ENCODE assay signal across 8 cellular contexts in genomic region chr1:155134322-155134721, GRCh38. TPM values are rescaled to one million over a fixed set of nuclear protein-coding genes. Genes with fewer than 3 reads are reported as not detected.
DNase-seq lines count a peak whose midpoint lies in the region; ATAC-seq and TF ChIP-seq lines count a peak whose summit lies in the region.

No MANE protein-coding gene starts in this region.

- H3K4me1 Mint-ChIP-seq in CD14-positive monocyte (peaks cover 42% of the 10 kb centered on the region), endodermal cell (peaks cover 23% of the 10 kb centered on the region), osteocyte (ENCODE audit: unreplicated experiment) (peaks cover 61% of the 10 kb centered on the region)

- no peak for ATAC-seq in GM18511 (IDR thresholded peaks at IDR 0.05; ENCODE audit: unreplicated experiment)

- H3K27me3 ChIP-seq in OCI-LY3 (ENCODE audit: low read depth, low read length) = no peaks in the 10 kb centered on the region
- H3K27me3 ChIP-seq in endodermal cell (ENCODE audit: control insufficient read depth, insufficient read depth, low read length, poor library complexity, severe bottlenecking) = peaks cover 4% of the 10 kb centered on the region

- H3K36me3 ChIP-seq in OCI-LY3 (replicated peaks; ENCODE audit: low read depth, low read length) (peaks cover 14% of the 10 kb centered on the region), endodermal cell (ENCODE audit: control insufficient read depth, insufficient read depth, low read length) (peaks cover 12% of the 10 kb centered on the region)

- peak overlapping the region; percentile 92; the same call in 1 of the 2 replicates for H3K4me3 ChIP-seq in OCI-LY3 (ENCODE audit: low read length)
- peak overlapping the region; percentile 99 for H3K4me3 ChIP-seq in endodermal cell (ENCODE audit: low read length)

- H3K9me3 Mint-ChIP-seq in CD14-positive monocyte (peaks cover 0 to 7% (median 0%) of the 10 kb centered on the region in 7 donors), endodermal cell (no peaks in the 10 kb centered on the region), osteocyte (ENCODE audit: unreplicated experiment) (no peaks in the 10 kb centered on the region)

- H3K9me3 ChIP-seq in OCI-LY3 (ENCODE audit: insufficient read depth, low read length) (no peaks in the 10 kb centered on the region), endodermal cell (ENCODE audit: control insufficient read depth, low read length) (no peaks in the 10 kb centered on the region)

- H3K36me3 Mint-ChIP-seq in CD14-positive monocyte (peaks cover 15 to 19% of the 10 kb centered on the region in 2 donors), endodermal cell (ENCODE audit: low read depth) (peaks cover 20% of the 10 kb centered on the region), osteocyte (ENCODE audit: unreplicated experiment) (peaks cover 16% of the 10 kb centered on the region)

- H3K27ac Mint-ChIP-seq in CD14-positive monocyte (peak overlapping the region; percentile 99 to 100 (median 100)), endodermal cell (no peak overlapping the region), osteocyte (ENCODE audit: unreplicated experiment) (peak overlapping the region; percentile 99)

- no peak for DNase-seq in CD14-positive monocyte (ENCODE audit: low spot score)
- DNase-seq in endodermal cell = no peak
- DNase-seq in osteocyte (ENCODE audit: extremely low spot score, unreplicated experiment) = no peak
- DNase-seq in dedifferentiated amniotic fluid mesenchymal stem cell (ENCODE audit: extremely low spot score) = no peak
- DNase-seq in NCI-H187 (lab: John Stamatoyannopoulos, UW) = no peak
- DNase-seq in cerebellar cortex (ENCODE audit: low spot score) = no peak

- H3K4me3 Mint-ChIP-seq in CD14-positive monocyte (peak overlapping the region in 1 of 2 donors; percentile 97), endodermal cell (peak overlapping the region; percentile 94), osteocyte (ENCODE audit: unreplicated experiment) (peak overlapping the region; percentile 95)

- H2AFZ ChIP-seq in OCI-LY3 (ENCODE audit: low read depth, low read length) = no peak overlapping the region

- no peak overlapping the region for H3K27ac ChIP-seq in OCI-LY3 (ENCODE audit: low read length)
- H3K27ac ChIP-seq in endodermal cell (ENCODE audit: low read depth, low read length) = no peak overlapping the region

- H3K4me1 ChIP-seq in OCI-LY3 (ENCODE audit: low read length) (peaks cover 17% of the 10 kb centered on the region), endodermal cell (ENCODE audit: control insufficient read depth, insufficient read depth, low read length) (peaks cover 13% of the 10 kb centered on the region)

- H3K79me2 ChIP-seq in OCI-LY3 (ENCODE audit: low read length) = peaks cover 30% of the 10 kb centered on the region

- H3K9ac ChIP-seq in OCI-LY3 (ENCODE audit: low read length) = no peak overlapping the region
- H3K9ac ChIP-seq in endodermal cell (ENCODE audit: extremely low read depth, low read length, poor library complexity, severe bottlenecking) = peak overlapping the region; percentile 86

- WGBS in endodermal cell (ENCODE audit: insufficient coverage in 1 of 2, insufficient read length in 1 of 2), 2 experiments = 67 to 71% methylated on average over 1 of the region's 1 CpG

- H3K27me3 Mint-ChIP-seq in CD14-positive monocyte (ENCODE audit: low read depth in 3 of 3) = peaks cover 18 to 28% (median 28%) of the 10 kb centered on the region in 3 donors
- peaks cover 29% of the 10 kb centered on the region for H3K27me3 Mint-ChIP-seq in endodermal cell (ENCODE audit: insufficient read depth)
- H3K27me3 Mint-ChIP-seq in osteocyte (ENCODE audit: unreplicated experiment) = no peaks in the 10 kb centered on the region

- H4K20me1 ChIP-seq in OCI-LY3 (ENCODE audit: insufficient read depth, low read length) = no peaks in the 10 kb centered on the region

- intact Hi-C loops in CD14-positive monocyte (cut with micrococcal nuclease) = loop anchor here in 1 of 2 donors (5.0 kb wide), 1 partner anchor 47 kb away; no protein-coding TSS in a partner anchor

- peak overlapping the region; percentile 97 for H3K4me2 ChIP-seq in OCI-LY3 (ENCODE audit: low read length)

- no peak for TF ChIP-seq CTCF in CD14-positive monocyte (IDR thresholded peaks at IDR 0.05)
- TF ChIP-seq CTCF in OCI-LY3 (IDR thresholded peaks at IDR 0.05; ENCODE audit: low read depth, low read length) = no peak
- TF ChIP-seq CTCF in endodermal cell (conservative IDR thresholded peaks at IDR 0.05) = no peak
- no peak for TF ChIP-seq CTCF in osteocyte (IDR thresholded peaks at IDR 0.05)

RNA-seq across cellular contexts. Expression of gene SLC50A1, which starts 1.3 kb away (rescaled TPM):
- 10 to 100 TPM; 49.4 to 50.8 TPM for polyA plus RNA-seq in CD14-positive monocyte
- 10 to 100 TPM; 25.1 to 29.8 TPM for total RNA-seq in endodermal cell
- polyA plus RNA-seq in endodermal cell (2013, experiment 1 of 2) = 32.0 TPM
- polyA plus RNA-seq in endodermal cell (2013, experiment 2 of 2) = 27.5 TPM
- 26.5 and 26.6 TPM in 2 replicates for total RNA-seq in osteocyte

RNA-seq across cellular contexts. Expression of gene DPM3, which starts 6.0 kb away (rescaled TPM):
- 100 to 1,000 TPM in 1 of 2 donors, 10 to 100 TPM in 1; 99.9 to 141 TPM for polyA plus RNA-seq in CD14-positive monocyte
- 10 to 100 TPM; 48.8 to 73.4 TPM for total RNA-seq in endodermal cell
- 89.8 TPM for polyA plus RNA-seq in endodermal cell (2013, experiment 1 of 2)
- polyA plus RNA-seq in endodermal cell (2013, experiment 2 of 2) = 83.0 TPM
- total RNA-seq in osteocyte = 61.3 and 64.4 TPM in 2 replicates

RNA-seq across cellular contexts. Expression of gene EFNA1, which starts 6.6 kb away (rescaled TPM):
- not detected for polyA plus RNA-seq in CD14-positive monocyte
- total RNA-seq in endodermal cell (1 to 10 TPM; 3.6 to 5.0 TPM), osteocyte (29.3 and 31.3 TPM in 2 replicates)
- 4.0 TPM for polyA plus RNA-seq in endodermal cell (2013, experiment 1 of 2)
- polyA plus RNA-seq in endodermal cell (2013, experiment 2 of 2) = 4.6 TPM

RNA-seq across cellular contexts. Expression of gene KRTCAP2, which starts 38.8 kb away (rescaled TPM):
- polyA plus RNA-seq in CD14-positive monocyte = 100 to 1,000 TPM; 247 to 256 TPM
- total RNA-seq in endodermal cell (100 to 1,000 TPM; 143 to 152 TPM), osteocyte (190 and 201 TPM in 2 replicates)
- 161 TPM for polyA plus RNA-seq in endodermal cell (2013, experiment 1 of 2)
- 154 TPM for polyA plus RNA-seq in endodermal cell (2013, experiment 2 of 2)

RNA-seq across cellular contexts. Expression of gene TRIM46, which starts 39.3 kb away (rescaled TPM):
- polyA plus RNA-seq in CD14-positive monocyte = not detected
- 1 to 10 TPM; 5.1 to 7.1 TPM for total RNA-seq in endodermal cell
- polyA plus RNA-seq in endodermal cell (2013, experiment 1 of 2) = 9.8 TPM
- polyA plus RNA-seq in endodermal cell (2013, experiment 2 of 2) = 9.5 TPM
- total RNA-seq in osteocyte = 6.1 and 7.7 TPM in 2 replicates
